Comparison of ENCODE assay signal across 18 cellular contexts in genomic region chr1:82299680-82300079, GRCh38.
"Had no signal": no experiment of that assay in that cellular context is flagged by ENCODE, and none has a peak within 500 bp of the region (broad histone marks: within the 10 kb centered on the region; RNA-seq: fewer than 3 reads in every experiment).

No MANE protein-coding gene starts in this region.

- H3K4me1 ChIP-seq: thyroid gland had no signal

- H3K4me2 ChIP-seq: smooth muscle cell had no signal

- DNase-seq: effector memory CD8-positive, alpha-beta T cell; foreskin fibroblast; head of caudate nucleus; kidney glomerular epithelial cell; mesendoderm; naive B cell; occipital lobe; posterior cingulate gyrus; stimulated activated CD4-positive, alpha-beta T cell treated with anti-CD3 and anti-CD28 coated beads, Interleukin-2, amount 100 ng/mL, for 48 hours; stimulated activated naive CD4-positive, alpha-beta T cell treated with Interleukin-2 at 50 U/mL for 16 hours; thyroid gland had no signal

- H3K27ac ChIP-seq: cardiac muscle cell, epithelial cell of prostate, thyroid gland had no signal

- ATAC-seq: effector memory CD8-positive, alpha-beta T cell had no signal

- H3K36me3 ChIP-seq: cardiac muscle cell, esophagus muscularis mucosa, suprapubic skin, thyroid gland had no signal

- H3K27me3 ChIP-seq: cardiac muscle cell, esophagus muscularis mucosa, suprapubic skin, thyroid gland had no signal

- FAIRE-seq: islet of Langerhans had no signal

- H3K9me3 ChIP-seq: esophagus muscularis mucosa, suprapubic skin, thyroid gland had no signal

- H3K4me3 ChIP-seq: cardiac muscle cell, esophagus muscularis mucosa, lung, smooth muscle cell, suprapubic skin, thyroid gland had no signal
